11 cellular contexts compared by ENCODE assay signal in genomic region chr3:160562952-160563351, GRCh38. TPM values are rescaled to one million over a fixed set of nuclear protein-coding genes. Genes with fewer than 3 reads are reported as not detected.
DNase-seq lines count a peak whose midpoint lies in the region; ATAC-seq and TF ChIP-seq lines count a peak whose summit lies in the region.
"Had no signal": no experiment of that assay in that cellular context is flagged by ENCODE, and none has a peak within 500 bp of the region (broad histone marks: within the 10 kb centered on the region; RNA-seq: fewer than 3 reads in every experiment).

No MANE protein-coding gene starts in this region.

- peaks cover 3% of the 10 kb centered on the region for H3K27me3 Mint-ChIP-seq in activated naive CD4-positive, alpha-beta T cell treated with anti-CD3 and anti-CD28 coated beads, Interleukin-2, amount 10 ng/mL, durations not matched to agents 7 days and 5 days
- no peaks in the 10 kb centered on the region for H3K27me3 Mint-ChIP-seq in activated B cell treated with CpG ODN at 0.5 μM for 24 hours

- H3K27me3 ChIP-seq in iPS-18a (ENCODE audit: control insufficient read depth, insufficient read depth, low read length) = peaks cover 7% of the 10 kb centered on the region
- no peaks in the 10 kb centered on the region for H3K27me3 ChIP-seq in thymus (ENCODE audit: control insufficient read depth, insufficient read depth)
- H3K27me3 ChIP-seq: BE2C, dorsolateral prefrontal cortex had no signal

- H3K9ac ChIP-seq in iPS-18a (ENCODE audit: low read length) = no peak overlapping the region

- intact Hi-C loops in activated B cell treated with CpG ODN at 0.5 μM for 24 hours (cut with micrococcal nuclease) = loop anchor here (10.0 kb wide), 3 partner anchors 382 to 1918 kb away; partner anchors contain the start of genes GFM1 and MFSD1

- H3K9me3 Mint-ChIP-seq in activated naive CD4-positive, alpha-beta T cell treated with anti-CD3 and anti-CD28 coated beads, Interleukin-2, amount 10 ng/mL, durations not matched to agents 7 days and 5 days = no peaks in the 10 kb centered on the region
- H3K9me3 Mint-ChIP-seq in activated B cell treated with CpG ODN at 0.5 μM for 24 hours = no peaks in the 10 kb centered on the region

- 97% methylated on average over 3 of the region's 3 CpGs for WGBS in thymus

- H3K4me3 Mint-ChIP-seq in activated naive CD4-positive, alpha-beta T cell treated with anti-CD3 and anti-CD28 coated beads, Interleukin-2, amount 10 ng/mL, durations not matched to agents 7 days and 5 days = peak overlapping the region; percentile 31
- peak overlapping the region; percentile 95 for H3K4me3 Mint-ChIP-seq in activated B cell treated with CpG ODN at 0.5 μM for 24 hours

- H3K9me3 ChIP-seq in iPS-18a (ENCODE audit: control insufficient read depth, low read depth, low read length) (no peaks in the 10 kb centered on the region), thymus (ENCODE audit: control insufficient read depth) (no peaks in the 10 kb centered on the region)
- H3K9me3 ChIP-seq: BE2C had no signal

- no peak overlapping the region for H3K27ac Mint-ChIP-seq in activated naive CD4-positive, alpha-beta T cell treated with anti-CD3 and anti-CD28 coated beads, Interleukin-2, amount 10 ng/mL, durations not matched to agents 7 days and 5 days
- no peak overlapping the region for H3K27ac Mint-ChIP-seq in activated B cell treated with CpG ODN at 0.5 μM for 24 hours

- CTCF ChIA-PET in activated naive CD4-positive, alpha-beta T cell treated with anti-CD3 and anti-CD28 coated beads, Interleukin-2, amount 10 ng/mL, durations not matched to agents 7 days and 5 days (lab: Charles Lee) = no interaction called here
- CTCF ChIA-PET in activated B cell treated with CpG ODN at 0.5 μM for 24 hours (lab: Charles Lee) = no interaction called here

- H3K4me1 Mint-ChIP-seq in activated naive CD4-positive, alpha-beta T cell treated with anti-CD3 and anti-CD28 coated beads, Interleukin-2, amount 10 ng/mL, durations not matched to agents 7 days and 5 days = peaks cover 61% of the 10 kb centered on the region
- H3K4me1 Mint-ChIP-seq in activated B cell treated with CpG ODN at 0.5 μM for 24 hours = peaks cover 77% of the 10 kb centered on the region

- no peak for DNase-seq in activated naive CD4-positive, alpha-beta T cell treated with anti-CD3 and anti-CD28 coated beads, Interleukin-2, amount 10 ng/mL, durations not matched to agents 7 days and 5 days
- no peak for DNase-seq in activated naive CD4-positive, alpha-beta T cell (lab: John Stamatoyannopoulos, UW)
- DNase-seq in activated B cell treated with CpG ODN at 0.5 μM for 24 hours (no peak), D341Med (ENCODE audit: low spot score) (no peak), DMS153 (lab: John Stamatoyannopoulos, UW) (no peak)
- DNase-seq: BE2C, dorsolateral prefrontal cortex, kidney glomerular epithelial cell had no signal

- no peak for ATAC-seq in activated B cell treated with CpG ODN at 0.5 μM for 24 hours (ENCODE audit: low read depth)
- no peak for ATAC-seq in GM19455 (IDR thresholded peaks at IDR 0.05; ENCODE audit: unreplicated experiment)

- H3K36me3 ChIP-seq in iPS-18a (ENCODE audit: control insufficient read depth, low read depth, low read length) = peaks cover 12% of the 10 kb centered on the region
- no peaks in the 10 kb centered on the region for H3K36me3 ChIP-seq in thymus (ENCODE audit: control insufficient read depth, insufficient read depth)
- H3K36me3 ChIP-seq: BE2C had no signal

- H3K4me1 ChIP-seq in iPS-18a (ENCODE audit: control insufficient read depth, low read depth, low read length) = peaks cover 17% of the 10 kb centered on the region
- H3K4me1 ChIP-seq in thymus (ENCODE audit: control insufficient read depth, insufficient read depth, low read length) = peaks cover 6% of the 10 kb centered on the region

- no peak overlapping the region for H3K27ac ChIP-seq in iPS-18a (ENCODE audit: low read length)
- H3K27ac ChIP-seq in thymus (ENCODE audit: low read depth) = no peak overlapping the region

- peaks cover 43% of the 10 kb centered on the region for H3K36me3 Mint-ChIP-seq in activated naive CD4-positive, alpha-beta T cell treated with anti-CD3 and anti-CD28 coated beads, Interleukin-2, amount 10 ng/mL, durations not matched to agents 7 days and 5 days
- peaks cover 16% of the 10 kb centered on the region for H3K36me3 Mint-ChIP-seq in activated B cell treated with CpG ODN at 0.5 μM for 24 hours (ENCODE audit: low read depth)

- POLR2A ChIA-PET in activated B cell treated with CpG ODN at 0.5 μM for 24 hours (lab: Charles Lee) = interaction anchor here (1.2 kb wide), 1 partner anchor 103 kb away, joined by 4 read pairs; no protein-coding TSS in a partner anchor

- peak overlapping the region; percentile 84 for H3K4me3 ChIP-seq in iPS-18a (ENCODE audit: low read length)
- H3K4me3 ChIP-seq in thymus (ENCODE audit: low read length) = peak overlapping the region; percentile 14

- TF ChIP-seq CTCF in activated B cell treated with CpG ODN at 0.5 μM for 24 hours (IDR thresholded peaks at IDR 0.05) = no peak

RNA-seq across cellular contexts. Expression of gene KPNA4, which starts 2.4 kb away (rescaled TPM):
- total RNA-seq in activated B cell treated with CpG ODN at 0.5 μM for 24 hours = 43.4 and 46.7 TPM in 2 replicates
- 22.9 TPM for polyA plus RNA-seq in thymus
